Comparison of ENCODE assay signal across 22 cellular contexts in the genomic region with DNA sequence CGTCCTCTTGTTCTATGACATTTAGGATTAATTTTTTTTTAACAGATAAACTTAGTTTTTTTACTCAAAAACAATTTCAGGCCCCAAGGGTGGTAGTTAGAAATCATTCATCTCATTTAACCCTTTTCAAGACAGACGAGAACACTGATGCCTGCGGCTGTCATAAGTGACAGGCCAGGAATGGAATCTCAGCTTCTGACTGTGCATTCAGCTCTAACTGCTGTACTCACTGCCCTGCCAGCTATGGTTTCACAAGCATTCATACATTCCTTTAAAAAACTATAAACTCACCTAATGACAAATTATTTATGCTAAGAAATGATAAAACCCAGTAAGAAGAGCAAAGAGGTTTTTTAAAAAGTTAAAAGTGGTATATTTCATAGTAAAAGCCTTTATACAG. TPM values are rescaled to one million over a fixed set of nuclear protein-coding genes. Genes with fewer than 3 reads are reported as not detected.
DNase-seq lines count a peak whose midpoint lies in the region; ATAC-seq, FAIRE-seq and TF ChIP-seq lines count a peak whose summit lies in the region.
"Had no signal": no experiment of that assay in that cellular context is flagged by ENCODE, and none has a peak within 500 bp of the region (broad histone marks: within the 10 kb centered on the region; RNA-seq: fewer than 3 reads in every experiment).

No MANE protein-coding gene starts in this region.

- H2AFZ ChIP-seq in neural cell (ENCODE audit: low read depth, low read length) = no peak overlapping the region

- no peaks in the 10 kb centered on the region for H4K20me1 ChIP-seq in neural cell (ENCODE audit: insufficient read depth)

- TF ChIP-seq CTCF in choroid plexus epithelial cell (conservative IDR thresholded peaks at IDR 0.05; ENCODE audit: low read depth, low read length) = no peak
- no peak for TF ChIP-seq CTCF in neural cell (IDR thresholded peaks at IDR 0.05; ENCODE audit: poor library complexity, severe bottlenecking)
- TF ChIP-seq CTCF in GM10248 (IDR thresholded peaks at IDR 0.05; ENCODE audit: control extremely low read depth, extremely low read depth, low read depth, missing control alignments) = no peak

- H3K27me3 ChIP-seq in neural cell (ENCODE audit: insufficient read depth, low read depth, low read length) = no peaks in the 10 kb centered on the region
- H3K27me3 ChIP-seq: adrenal gland, tibial nerve had no signal

- peaks cover 4% of the 10 kb centered on the region for H3F3A ChIP-seq in neural cell (ENCODE audit: insufficient read depth, low read length, poor library complexity, severe bottlenecking)

- H3K4me3 ChIP-seq in choroid plexus epithelial cell (ENCODE audit: low read depth, low read length) = no peak overlapping the region
- H3K4me3 ChIP-seq in neural cell (ENCODE audit: low read length) = peak overlapping the region; percentile 1
- H3K4me3 ChIP-seq: adrenal gland, tibial nerve had no signal

- peaks cover 91% of the 10 kb centered on the region for H3K79me2 ChIP-seq in neural cell (replicated peaks; ENCODE audit: insufficient read depth, low read length)

- DNase-seq in EL (peak; percentile 81), RCC 7860 (ENCODE audit: low spot score) (peak; percentile 46), choroid plexus epithelial cell (ENCODE audit: low read depth) (peak; percentile 72), A172 (ENCODE audit: low spot score) (no peak), superior temporal gyrus (ENCODE audit: extremely low spot score) (no peak), GM10248 (ENCODE audit: extremely low spot score) (no peak)
- DNase-seq: activated CD8-positive, alpha-beta memory T cell treated with anti-CD3 and anti-CD28 coated beads, Interleukin-2, amount 50 U/mL, for 48 hours; activated gamma-delta T cell treated with Interleukin-2 at 50 U/mL for 16 hours; adrenal gland; COR-L47; DND-41; head of caudate nucleus; NCI-H1694 treated with DMSO at 0.1 percent for 48 hours; OCI-M1; stimulated activated CD4-positive, alpha-beta T cell treated with anti-CD3 and anti-CD28 coated beads, Interleukin-4, amount 100 ng/mL, for 1 hour; T-helper 2 cell; WERI-Rb-1 had no signal

- POLR2A ChIA-PET in GM10248 (lab: Yijun Ruan, JAX) = no interaction called here

- H3K27ac ChIP-seq in neural cell (ENCODE audit: low read length) = no peak overlapping the region
- H3K27ac ChIP-seq: adrenal gland, tibial nerve, WERI-Rb-1 had no signal

- no peak for ATAC-seq in HG02763 (IDR thresholded peaks at IDR 0.05; ENCODE audit: unreplicated experiment)
- ATAC-seq: esophagus mucosa had no signal

- no peaks in the 10 kb centered on the region for H3K9me3 ChIP-seq in neural cell (ENCODE audit: low read length)
- H3K9me3 ChIP-seq: adrenal gland, tibial nerve had no signal

- TF ChIP-seq EP300 in neural cell (conservative IDR thresholded peaks at IDR 0.05; ENCODE audit: poor library complexity, severe bottlenecking) = no peak

- H3K9ac ChIP-seq in neural cell (ENCODE audit: low read length) = no peak overlapping the region

- no peak for TF ChIP-seq RAD21 in neural cell (conservative IDR thresholded peaks at IDR 0.05)

- CTCF ChIA-PET in GM10248 (lab: Yijun Ruan, JAX) = no interaction called here

- no peak overlapping the region for H3K4me2 ChIP-seq in neural cell (ENCODE audit: low read length)

- FAIRE-seq in RCC 7860 (lab: Jason Lieb, UNC) = peak; percentile 59
- FAIRE-seq: GM18507 had no signal

- no peaks in the 10 kb centered on the region for H3K9me2 ChIP-seq in neural cell (ENCODE audit: insufficient read depth, low read length)

- H3K36me3 ChIP-seq in neural cell (ENCODE audit: insufficient read depth, low read length) = no peaks in the 10 kb centered on the region
- H3K36me3 ChIP-seq: adrenal gland, tibial nerve had no signal

TF ChIP-seq in neural cell, 6 proteins besides CTCF, POLR2A, EP300 and RAD21:
- TF ChIP-seq TAF1 (IDR thresholded peaks at IDR 0.05; ENCODE audit: low read depth) = no peak
- TF ChIP-seq SMC3 (conservative IDR thresholded peaks at IDR 0.05; ENCODE audit: poor library complexity) = no peak
- TF ChIP-seq, protein P1, sequence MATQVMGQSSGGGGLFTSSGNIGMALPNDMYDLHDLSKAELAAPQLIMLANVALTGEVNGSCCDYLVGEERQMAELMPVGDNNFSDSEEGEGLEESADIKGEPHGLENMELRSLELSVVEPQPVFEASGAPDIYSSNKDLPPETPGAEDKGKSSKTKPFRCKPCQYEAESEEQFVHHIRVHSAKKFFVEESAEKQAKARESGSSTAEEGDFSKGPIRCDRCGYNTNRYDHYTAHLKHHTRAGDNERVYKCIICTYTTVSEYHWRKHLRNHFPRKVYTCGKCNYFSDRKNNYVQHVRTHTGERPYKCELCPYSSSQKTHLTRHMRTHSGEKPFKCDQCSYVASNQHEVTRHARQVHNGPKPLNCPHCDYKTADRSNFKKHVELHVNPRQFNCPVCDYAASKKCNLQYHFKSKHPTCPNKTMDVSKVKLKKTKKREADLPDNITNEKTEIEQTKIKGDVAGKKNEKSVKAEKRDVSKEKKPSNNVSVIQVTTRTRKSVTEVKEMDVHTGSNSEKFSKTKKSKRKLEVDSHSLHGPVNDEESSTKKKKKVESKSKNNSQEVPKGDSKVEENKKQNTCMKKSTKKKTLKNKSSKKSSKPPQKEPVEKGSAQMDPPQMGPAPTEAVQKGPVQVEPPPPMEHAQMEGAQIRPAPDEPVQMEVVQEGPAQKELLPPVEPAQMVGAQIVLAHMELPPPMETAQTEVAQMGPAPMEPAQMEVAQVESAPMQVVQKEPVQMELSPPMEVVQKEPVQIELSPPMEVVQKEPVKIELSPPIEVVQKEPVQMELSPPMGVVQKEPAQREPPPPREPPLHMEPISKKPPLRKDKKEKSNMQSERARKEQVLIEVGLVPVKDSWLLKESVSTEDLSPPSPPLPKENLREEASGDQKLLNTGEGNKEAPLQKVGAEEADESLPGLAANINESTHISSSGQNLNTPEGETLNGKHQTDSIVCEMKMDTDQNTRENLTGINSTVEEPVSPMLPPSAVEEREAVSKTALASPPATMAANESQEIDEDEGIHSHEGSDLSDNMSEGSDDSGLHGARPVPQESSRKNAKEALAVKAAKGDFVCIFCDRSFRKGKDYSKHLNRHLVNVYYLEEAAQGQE (IDR thresholded peaks at IDR 0.05; ENCODE audit: borderline replicate concordance) = no peak
- TF ChIP-seq EZH2 (IDR thresholded peaks at IDR 0.05; ENCODE audit: borderline replicate concordance, insufficient read depth, low read length, poor library complexity, severe bottlenecking) = no peak
- TF ChIP-seq POLR2AphosphoS5 (IDR thresholded peaks at IDR 0.05) = no peak
- TF ChIP-seq MXI1 (conservative IDR thresholded peaks at IDR 0.05; ENCODE audit: poor library complexity, severe bottlenecking) = no peak

RNA-seq across cellular contexts. Expression of gene DENND5B, which starts 8.8 kb away (rescaled TPM):
- polyA plus RNA-seq in neural cell = 23.8 and 27.4 TPM in 2 replicates
- polyA minus RNA-seq in neural cell = 121 and 131 TPM in 2 replicates
- total RNA-seq in A172 (2014; rRNA removed; shearing (Covaris generic)) = 19.8 and 22.7 TPM in 2 replicates

Comparison
In these comparisons a context has a peak if more than half of its experiments do, and no peak if none do; other contexts are left out.
1. DNase-seq: peak in EL (single experiment), RCC 7860 (single experiment) and choroid plexus epithelial cell (single experiment); none in A172 (single experiment), superior temporal gyrus (single experiment) and GM10248 (single experiment).